8 cellular contexts compared by ENCODE assay signal in genomic region chr4:39365931-39366771, GRCh38. TPM values are rescaled to one million over a fixed set of nuclear protein-coding genes. Genes with fewer than 3 reads are reported as not detected.
A peak's percentile ranks its signal among the peaks of the same experiment; 100 is the strongest.
DNase-seq lines count a peak whose midpoint lies in the region; ATAC-seq and TF ChIP-seq lines count a peak whose summit lies in the region.

Gene RFC1 (minus strand): TSS chr4:39366362. CDS start chr4:39366241, 121 bp downstream.

- H3K27me3 Mint-ChIP-seq in activated CD4-positive, alpha-beta T cell treated with anti-CD3 and anti-CD28 coated beads, Interleukin-2, amount 10 ng/mL, durations not matched to agents 24 days and 14 days: no peaks in the 10 kb centered on the region

- peaks cover 24% of the 10 kb centered on the region for H3K36me3 Mint-ChIP-seq in activated CD4-positive, alpha-beta T cell treated with anti-CD3 and anti-CD28 coated beads, Interleukin-2, amount 10 ng/mL, durations not matched to agents 24 days and 14 days (ENCODE audit: low read depth)

- peak within 1 kb of the TSS; percentile 96 for H3K4me3 ChIP-seq in coronary artery

- ATAC-seq in GM19023 (IDR thresholded peaks at IDR 0.05; ENCODE audit: unreplicated experiment) (peak; percentile 91), HG03378 (IDR thresholded peaks at IDR 0.05; ENCODE audit: unreplicated experiment) (peak; percentile 57)

- intact Hi-C loops in activated CD4-positive, alpha-beta T cell treated with anti-CD3 and anti-CD28 coated beads, Interleukin-2, amount 10 ng/mL, durations not matched to agents 24 days and 14 days (cut with micrococcal nuclease): loop anchor here (2.0 to 10.0 kb wide), 2 partner anchors 61 to 93 kb away; partner anchors contain the start of genes LIAS and RPL9

- H3K4me1 Mint-ChIP-seq in activated CD4-positive, alpha-beta T cell treated with anti-CD3 and anti-CD28 coated beads, Interleukin-2, amount 10 ng/mL, durations not matched to agents 24 days and 14 days: peaks cover 25% of the 10 kb centered on the region

- H3K4me3 Mint-ChIP-seq in activated CD4-positive, alpha-beta T cell treated with anti-CD3 and anti-CD28 coated beads, Interleukin-2, amount 10 ng/mL, durations not matched to agents 24 days and 14 days: peak within 1 kb of the TSS; percentile 96

- peak within 1 kb of the TSS; percentile 87 to 90 for H3K27ac ChIP-seq in coronary artery

- H3K27ac Mint-ChIP-seq in activated CD4-positive, alpha-beta T cell treated with anti-CD3 and anti-CD28 coated beads, Interleukin-2, amount 10 ng/mL, durations not matched to agents 24 days and 14 days: peak within 1 kb of the TSS; percentile 94

- no peak for TF ChIP-seq CTCF in coronary artery (IDR thresholded peaks at IDR 0.05)

- peaks cover 8% of the 10 kb centered on the region for H3K9me3 Mint-ChIP-seq in activated CD4-positive, alpha-beta T cell treated with anti-CD3 and anti-CD28 coated beads, Interleukin-2, amount 10 ng/mL, durations not matched to agents 24 days and 14 days

- DNase-seq in AG08395 (ENCODE audit: low spot score) (peak; percentile 89), NCI-H526 treated with DMSO at 0.1 percent for 48 hours (lab: John Stamatoyannopoulos, UW) (peak; percentile 69), coronary artery (ENCODE audit: low spot score) (peak; percentile 93), left kidney (ENCODE audit: low read depth, low spot score) (peak; percentile 98)
- peak; percentile 98 for DNase-seq in activated CD4-positive, alpha-beta T cell treated with anti-CD3 and anti-CD28 coated beads, Interleukin-2, amount 10 ng/mL, durations not matched to agents 24 days and 14 days
- peak; percentile 94 for DNase-seq in stimulated activated CD4-positive, alpha-beta T cell treated with anti-CD3 and anti-CD28 coated beads, Interleukin-1b, Interleukin-23, amount 100 ng/mL, for 48 hours

RNA-seq across cellular contexts. Expression of gene RFC1, which starts in this region (rescaled TPM):
- 81.6 and 83.0 TPM in 2 replicates for total RNA-seq in activated CD4-positive, alpha-beta T cell treated with anti-CD3 and anti-CD28 coated beads, Interleukin-2, amount 10 ng/mL, durations not matched to agents 24 days and 14 days

Comparison
In these comparisons a context has a peak if more than half of its experiments do, and no peak if none do; other contexts are left out.
1. Peak in every context shown above with its lines: DNase-seq, ATAC-seq, H3K4me3 ChIP-seq and H3K27ac ChIP-seq.